Comparison of ENCODE assay signal across 12 cellular contexts in genomic region chr1:243924188-243924587, GRCh38.
DNase-seq lines count a peak whose midpoint lies in the region; ATAC-seq lines count a peak whose summit lies in the region.
"Had no signal": no experiment of that assay in that cellular context is flagged by ENCODE, and none has a peak within 500 bp of the region (broad histone marks: within the 10 kb centered on the region; RNA-seq: fewer than 3 reads in every experiment).

No MANE protein-coding gene starts in this region.

- peak overlapping the region; percentile 63 for H3K4me2 ChIP-seq in skeletal muscle satellite cell (ENCODE audit: low read length)
- H3K4me2 ChIP-seq: KMS-11 had no signal

- no peaks in the 10 kb centered on the region for H3K27me3 ChIP-seq in skeletal muscle satellite cell (ENCODE audit: control insufficient read depth, insufficient read depth, low read length)
- H3K27me3 ChIP-seq: right atrium auricular region had no signal

- ATAC-seq in GM18873 (IDR thresholded peaks at IDR 0.05; ENCODE audit: low FRiP score, unreplicated experiment) = no peak

- H3K36me3 ChIP-seq in skeletal muscle satellite cell (ENCODE audit: insufficient read depth, low read length) = no peaks in the 10 kb centered on the region
- H3K36me3 ChIP-seq: right atrium auricular region had no signal

- H3K9me3 ChIP-seq in skeletal muscle satellite cell (replicated peaks; ENCODE audit: low read length) = no peaks in the 10 kb centered on the region
- H3K9me3 ChIP-seq: right atrium auricular region had no signal

- DNase-seq in GM04504 (ENCODE audit: low read depth) = peak; percentile 41
- DNase-seq in RPMI7951 (ENCODE audit: low read depth) = peak; percentile 65
- peak; percentile 86 for DNase-seq in fibroblast of gingiva (ENCODE audit: low read depth)
- DNase-seq in NCI-H2171 treated with DMSO at 0.1 percent for 48 hours (lab: John Stamatoyannopoulos, UW) = no peak
- DNase-seq in NCI-H2081 (lab: John Stamatoyannopoulos, UW) = no peak
- DNase-seq: amniotic stem cell, NCI-H2107, RPMI8226 had no signal

- H3K4me3 ChIP-seq in skeletal muscle satellite cell (ENCODE audit: low read length) = peak overlapping the region; percentile 37
- H3K4me3 ChIP-seq: right atrium auricular region had no signal

- peak overlapping the region; percentile 65 for H3K9ac ChIP-seq in skeletal muscle satellite cell (ENCODE audit: low read depth, low read length)
- H3K9ac ChIP-seq: KMS-11 had no signal

- H3K4me1 ChIP-seq in skeletal muscle satellite cell (ENCODE audit: control insufficient read depth, insufficient read depth, low read length) = peaks cover 40% of the 10 kb centered on the region

Comparison
In these comparisons a context has a peak if more than half of its experiments do, and no peak if none do; other contexts are left out.
1. DNase-seq: peak in GM04504 (single experiment), RPMI7951 (single experiment) and fibroblast of gingiva (single experiment); none in NCI-H2171 treated with DMSO at 0.1 percent for 48 hours (single experiment) and NCI-H2081 (0 of 2).